17 cellular contexts compared by ENCODE assay signal in the genomic region with DNA sequence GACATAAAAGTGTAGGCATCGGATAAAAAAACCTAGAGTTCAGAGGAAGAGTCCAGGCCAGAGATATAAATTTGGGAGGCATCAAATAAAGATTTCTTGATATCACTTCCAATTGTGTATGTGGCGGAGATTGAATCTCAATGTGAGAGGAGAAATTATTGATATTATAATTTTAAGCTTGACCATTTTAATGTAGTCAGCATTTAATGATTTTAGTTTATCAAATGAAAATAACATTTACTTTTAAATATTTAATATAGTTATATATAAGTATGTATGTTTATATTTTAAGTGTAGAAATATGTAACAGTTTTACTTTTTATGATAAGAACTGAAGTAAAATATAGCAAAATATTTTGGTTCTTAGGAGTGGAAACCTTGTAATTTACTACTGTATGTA. TPM values are rescaled to one million over a fixed set of nuclear protein-coding genes. Genes with fewer than 3 reads are reported as not detected.
DNase-seq lines count a peak whose midpoint lies in the region; ATAC-seq, FAIRE-seq and TF ChIP-seq lines count a peak whose summit lies in the region.
"Had no signal": no experiment of that assay in that cellular context is flagged by ENCODE, and none has a peak within 500 bp of the region (broad histone marks: within the 10 kb centered on the region; RNA-seq: fewer than 3 reads in every experiment).

No MANE protein-coding gene starts in this region.

- H3K27me3 Mint-ChIP-seq in memory B cell: no peaks in the 10 kb centered on the region
- H3K27me3 Mint-ChIP-seq: CD4-positive, CD25-positive, alpha-beta regulatory T cell had no signal

- H3K4me3 Mint-ChIP-seq in memory B cell: no peak overlapping the region
- H3K4me3 Mint-ChIP-seq: CD4-positive, CD25-positive, alpha-beta regulatory T cell; H9 had no signal

- H3K27ac Mint-ChIP-seq in memory B cell: peak overlapping the region; percentile 77
- H3K27ac Mint-ChIP-seq: H9 had no signal

- H3K27ac ChIP-seq in transverse colon: no peak overlapping the region
- no peak overlapping the region for H3K27ac ChIP-seq in heart left ventricle
- H3K27ac ChIP-seq: BLaER1 treated with 17β-estradiol and CSF1 and Interleukin-3, amounts not matched to agents 10 nM and 100 nM had no signal

- no peak for ATAC-seq in memory B cell (ENCODE audit: low read depth)
- no peak for ATAC-seq in heart left ventricle

- peaks cover 26% of the 10 kb centered on the region for H3K36me3 Mint-ChIP-seq in memory B cell

- H3K9me3 ChIP-seq in transverse colon (no peaks in the 10 kb centered on the region), heart left ventricle (no peaks in the 10 kb centered on the region)
- H3K9me3 ChIP-seq: BLaER1 treated with 17β-estradiol and CSF1 and Interleukin-3, amounts not matched to agents 10 nM and 100 nM had no signal

- H3K27me3 ChIP-seq in transverse colon: no peaks in the 10 kb centered on the region
- no peaks in the 10 kb centered on the region for H3K27me3 ChIP-seq in heart left ventricle
- H3K27me3 ChIP-seq: BLaER1 treated with 17β-estradiol and CSF1 and Interleukin-3, amounts not matched to agents 10 nM and 100 nM had no signal

- H3K36me3 ChIP-seq in transverse colon: peaks cover 0 to 55% (median 23%) of the 10 kb centered on the region in 4 donors
- H3K36me3 ChIP-seq in heart left ventricle: peaks cover 0 to 98% (median 89%) of the 10 kb centered on the region in 9 donors

- TF ChIP-seq EP300 in transverse colon (IDR thresholded peaks at IDR 0.05; ENCODE audit: low read depth): no peak

- intact Hi-C loops in transverse colon (cut with DNase I; ENCODE audit: low total_unique reads) (no loop called here), heart left ventricle (cut with DNase I) (no loop called here)

- H3K4me1 ChIP-seq in transverse colon: no peaks in the 10 kb centered on the region
- no peaks in the 10 kb centered on the region for H3K4me1 ChIP-seq in heart left ventricle
- H3K4me1 ChIP-seq: BLaER1 treated with 17β-estradiol and CSF1 and Interleukin-3, amounts not matched to agents 10 nM and 100 nM had no signal

- no peak overlapping the region for H3K4me3 ChIP-seq in transverse colon
- no peak overlapping the region for H3K4me3 ChIP-seq in heart left ventricle
- H3K4me3 ChIP-seq: BLaER1 treated with 17β-estradiol and CSF1 and Interleukin-3, amounts not matched to agents 10 nM and 100 nM had no signal

- WGBS in transverse colon (ENCODE audit: low coverage in 1 of 2), 2 donors: 97% methylated on average over 2 of the region's 2 CpGs
- 96 to 97% (median 96%) methylated on average over 2 of the region's 2 CpGs for WGBS in heart left ventricle, 4 donors

- peak; percentile 93 for FAIRE-seq in A204.1 (lab: Jason Lieb, UNC)
- FAIRE-seq in RCC 7860 (lab: Jason Lieb, UNC): peak; percentile 50
- peak; percentile 92 for FAIRE-seq in colon (lab: Jason Lieb, UNC)
- FAIRE-seq: GM12892 had no signal

- in situ Hi-C loops in transverse colon (cut with MboI; ENCODE audit: low pct_ligation_motif_present in 1 of 4, low pct_unique_long_range_greater_than_20kb in 1 of 4, low sequenced_read_pairs in 3 of 4): no loop called here

- TF ChIP-seq CTCF in transverse colon (IDR thresholded peaks at IDR 0.05) (no peak), heart left ventricle (IDR thresholded peaks at IDR 0.05) (no peak)

- peaks cover 3% of the 10 kb centered on the region for H3K4me1 Mint-ChIP-seq in memory B cell

- no peak for TF ChIP-seq POLR2A in transverse colon (IDR thresholded peaks at IDR 0.05)
- TF ChIP-seq POLR2A in heart left ventricle (IDR thresholded peaks at IDR 0.05): no peak

- no peaks in the 10 kb centered on the region for H3K9me3 Mint-ChIP-seq in memory B cell
- H3K9me3 Mint-ChIP-seq: H9 had no signal

- no peak for DNase-seq in RCC 7860 (ENCODE audit: low spot score)
- no peak for DNase-seq in memory B cell (ENCODE audit: low spot score in 2 of 2)
- no peak for DNase-seq in transverse colon
- no peak for DNase-seq in GM03348 (ENCODE audit: low spot score)
- DNase-seq in heart left ventricle: no peak
- DNase-seq: 8988T; ACHN; Calu3; CD4-positive, CD25-positive, alpha-beta regulatory T cell; DMS 273 treated with DMSO at 0.1 percent for 48 hours; DMS79; GOT3; H9 had no signal

RNA-seq across cellular contexts. Expression of a gene that starts 48.7 kb away (rescaled TPM):
- total RNA-seq in transverse colon (10 to 100 TPM; 18.0 to 70.3 (median 44.3) TPM), heart left ventricle (10 to 100 TPM; 15.3 to 42.9 (median 25.3) TPM)
- 10 to 100 TPM in 1 of 2 donors, 1 to 10 TPM in 1; 9.3 to 14.6 TPM for polyA plus RNA-seq in heart left ventricle
